Comparison of ENCODE assay signal across 1 cellular context in the genomic region with DNA sequence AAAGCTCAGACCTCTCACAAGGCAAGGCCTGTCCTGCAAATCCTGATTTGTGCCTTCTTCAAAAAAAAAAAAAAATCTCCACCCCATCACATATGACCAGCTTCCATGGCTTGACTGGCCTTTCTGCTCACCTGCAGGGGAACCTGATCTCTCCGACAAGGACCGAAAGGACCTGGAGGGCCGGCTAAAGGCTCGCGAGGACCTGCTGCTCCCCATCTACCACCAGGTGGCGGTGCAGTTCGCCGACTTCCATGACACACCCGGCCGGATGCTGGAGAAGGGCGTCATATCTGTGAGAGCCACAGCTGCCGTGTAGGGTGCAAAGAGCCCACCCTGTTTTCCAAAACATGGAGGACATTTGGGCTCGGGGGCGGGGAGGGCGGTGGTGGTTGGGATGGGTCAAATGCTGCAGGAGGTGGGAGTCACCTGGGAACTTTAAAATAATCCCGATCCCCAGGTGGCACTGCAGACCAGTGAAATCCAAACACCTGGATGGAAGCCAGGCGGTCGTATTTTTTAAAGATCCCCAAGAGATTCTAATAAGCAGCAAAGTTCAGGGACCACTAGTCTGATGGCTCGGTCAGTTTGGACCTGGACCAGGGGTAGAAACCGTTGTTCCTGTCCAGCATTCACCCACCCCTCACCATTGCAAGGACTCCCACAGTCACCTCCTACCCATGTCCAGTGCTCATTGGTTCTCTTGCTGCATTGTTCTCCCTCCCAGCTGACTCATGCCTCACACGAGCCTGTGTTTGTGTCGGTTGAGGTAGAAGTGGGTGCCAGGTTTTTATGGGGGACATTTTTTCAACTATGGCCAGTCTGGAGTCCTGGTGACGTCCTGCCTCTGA.
A peak's percentile ranks its signal among the peaks of the same experiment; 100 is the strongest.
TF ChIP-seq lines count a peak whose summit lies in the region.

No MANE protein-coding gene starts in this region.

TF ChIP-seq in HepG2, 621 proteins besides CTCF, POLR2A, EP300 and RAD21 (continued from another document and continues in another):
- no peak for TF ChIP-seq PATZ1 (CRISPR knock-in tag; IDR thresholded peaks at IDR 0.05)
- TF ChIP-seq, protein P1, sequence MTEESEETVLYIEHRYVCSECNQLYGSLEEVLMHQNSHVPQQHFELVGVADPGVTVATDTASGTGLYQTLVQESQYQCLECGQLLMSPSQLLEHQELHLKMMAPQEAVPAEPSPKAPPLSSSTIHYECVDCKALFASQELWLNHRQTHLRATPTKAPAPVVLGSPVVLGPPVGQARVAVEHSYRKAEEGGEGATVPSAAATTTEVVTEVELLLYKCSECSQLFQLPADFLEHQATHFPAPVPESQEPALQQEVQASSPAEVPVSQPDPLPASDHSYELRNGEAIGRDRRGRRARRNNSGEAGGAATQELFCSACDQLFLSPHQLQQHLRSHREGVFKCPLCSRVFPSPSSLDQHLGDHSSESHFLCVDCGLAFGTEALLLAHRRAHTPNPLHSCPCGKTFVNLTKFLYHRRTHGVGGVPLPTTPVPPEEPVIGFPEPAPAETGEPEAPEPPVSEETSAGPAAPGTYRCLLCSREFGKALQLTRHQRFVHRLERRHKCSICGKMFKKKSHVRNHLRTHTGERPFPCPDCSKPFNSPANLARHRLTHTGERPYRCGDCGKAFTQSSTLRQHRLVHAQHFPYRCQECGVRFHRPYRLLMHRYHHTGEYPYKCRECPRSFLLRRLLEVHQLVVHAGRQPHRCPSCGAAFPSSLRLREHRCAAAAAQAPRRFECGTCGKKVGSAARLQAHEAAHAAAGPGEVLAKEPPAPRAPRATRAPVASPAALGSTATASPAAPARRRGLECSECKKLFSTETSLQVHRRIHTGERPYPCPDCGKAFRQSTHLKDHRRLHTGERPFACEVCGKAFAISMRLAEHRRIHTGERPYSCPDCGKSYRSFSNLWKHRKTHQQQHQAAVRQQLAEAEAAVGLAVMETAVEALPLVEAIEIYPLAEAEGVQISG (CRISPR knock-in tag; IDR thresholded peaks at IDR 0.05): 0 out of 2 replicates have a peak, but pooled peaks have one; percentile 18
- peak; percentile 77 for TF ChIP-seq KDM2A (CRISPR knock-in tag; IDR thresholded peaks at IDR 0.05; ENCODE audit: borderline replicate concordance, low read depth)
- TF ChIP-seq LCORL (IDR thresholded peaks at IDR 0.05): no peak
- TF ChIP-seq LCORL (CRISPR knock-in tag; IDR thresholded peaks at IDR 0.05): 0 out of 2 replicates have a peak, but pooled peaks have one; percentile 33
- TF ChIP-seq, protein P2, sequence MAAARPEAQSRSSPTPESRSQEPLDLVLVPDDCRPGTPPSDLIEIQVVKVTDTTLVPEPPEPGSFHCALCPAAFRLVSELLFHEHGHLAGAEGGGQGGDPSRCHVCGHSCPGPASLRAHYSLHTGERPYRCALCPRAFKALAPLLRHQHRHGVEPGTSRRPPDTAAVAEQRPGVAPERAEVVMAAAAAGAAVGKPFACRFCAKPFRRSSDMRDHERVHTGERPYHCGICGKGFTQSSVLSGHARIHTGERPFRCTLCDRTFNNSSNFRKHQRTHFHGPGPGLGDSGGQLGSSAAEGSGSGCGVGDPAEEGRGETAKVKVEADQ (CRISPR knock-in tag; IDR thresholded peaks at IDR 0.05; ENCODE audit: borderline replicate concordance): peak; percentile 66; the same call in 1 of the 2 replicates
- no peak for TF ChIP-seq ZNF546 (CRISPR knock-in tag; conservative IDR thresholded peaks at IDR 0.05)
- TF ChIP-seq ZNF687 (CRISPR knock-in tag; IDR thresholded peaks at IDR 0.05): peak; percentile 54
- TF ChIP-seq ZMAT5 (CRISPR knock-in tag; IDR thresholded peaks at IDR 0.05; ENCODE audit: borderline replicate concordance, low read depth): no peak
- TF ChIP-seq MED13 (CRISPR knock-in tag; IDR thresholded peaks at IDR 0.05): no peak
- no peak for TF ChIP-seq SPEN (CRISPR knock-in tag; IDR thresholded peaks at IDR 0.05; ENCODE audit: low read depth)
- TF ChIP-seq CREB1 (IDR thresholded peaks at IDR 0.05): 0 out of 2 replicates have a peak, but pooled peaks have one; percentile 26
- TF ChIP-seq CREB1 (CRISPR knock-in tag; IDR thresholded peaks at IDR 0.05): no peak
- TF ChIP-seq, protein P3, sequence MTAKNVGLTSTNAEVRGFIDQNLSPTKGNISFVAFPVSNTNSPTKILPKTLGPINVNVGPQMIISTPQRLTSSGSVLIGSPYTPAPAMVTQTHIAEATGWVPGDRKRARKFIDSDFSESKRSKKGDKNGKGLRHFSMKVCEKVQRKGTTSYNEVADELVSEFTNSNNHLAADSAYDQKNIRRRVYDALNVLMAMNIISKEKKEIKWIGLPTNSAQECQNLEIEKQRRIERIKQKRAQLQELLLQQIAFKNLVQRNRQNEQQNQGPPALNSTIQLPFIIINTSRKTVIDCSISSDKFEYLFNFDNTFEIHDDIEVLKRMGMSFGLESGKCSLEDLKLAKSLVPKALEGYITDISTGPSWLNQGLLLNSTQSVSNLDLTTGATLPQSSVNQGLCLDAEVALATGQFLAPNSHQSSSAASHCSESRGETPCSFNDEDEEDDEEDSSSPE (CRISPR knock-in tag; IDR thresholded peaks at IDR 0.05): no peak
- TF ChIP-seq, protein P4, sequence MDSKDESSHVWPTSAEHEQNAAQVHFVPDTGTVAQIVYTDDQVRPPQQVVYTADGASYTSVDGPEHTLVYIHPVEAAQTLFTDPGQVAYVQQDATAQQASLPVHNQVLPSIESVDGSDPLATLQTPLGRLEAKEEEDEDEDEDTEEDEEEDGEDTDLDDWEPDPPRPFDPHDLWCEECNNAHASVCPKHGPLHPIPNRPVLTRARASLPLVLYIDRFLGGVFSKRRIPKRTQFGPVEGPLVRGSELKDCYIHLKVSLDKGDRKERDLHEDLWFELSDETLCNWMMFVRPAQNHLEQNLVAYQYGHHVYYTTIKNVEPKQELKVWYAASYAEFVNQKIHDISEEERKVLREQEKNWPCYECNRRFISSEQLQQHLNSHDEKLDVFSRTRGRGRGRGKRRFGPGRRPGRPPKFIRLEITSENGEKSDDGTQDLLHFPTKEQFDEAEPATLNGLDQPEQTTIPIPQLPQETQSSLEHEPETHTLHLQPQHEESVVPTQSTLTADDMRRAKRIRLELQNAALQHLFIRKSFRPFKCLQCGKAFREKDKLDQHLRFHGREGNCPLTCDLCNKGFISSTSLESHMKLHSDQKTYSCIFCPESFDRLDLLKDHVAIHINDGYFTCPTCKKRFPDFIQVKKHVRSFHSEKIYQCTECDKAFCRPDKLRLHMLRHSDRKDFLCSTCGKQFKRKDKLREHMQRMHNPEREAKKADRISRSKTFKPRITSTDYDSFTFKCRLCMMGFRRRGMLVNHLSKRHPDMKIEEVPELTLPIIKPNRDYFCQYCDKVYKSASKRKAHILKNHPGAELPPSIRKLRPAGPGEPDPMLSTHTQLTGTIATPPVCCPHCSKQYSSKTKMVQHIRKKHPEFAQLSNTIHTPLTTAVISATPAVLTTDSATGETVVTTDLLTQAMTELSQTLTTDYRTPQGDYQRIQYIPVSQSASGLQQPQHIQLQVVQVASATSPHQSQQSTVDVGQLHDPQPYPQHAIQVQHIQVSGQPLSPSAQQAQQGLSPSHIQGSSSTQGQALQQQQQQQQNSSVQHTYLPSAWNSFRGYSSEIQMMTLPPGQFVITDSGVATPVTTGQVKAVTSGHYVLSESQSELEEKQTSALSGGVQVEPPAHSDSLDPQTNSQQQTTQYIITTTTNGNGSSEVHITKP (CRISPR knock-in tag; IDR thresholded peaks at IDR 0.05; ENCODE audit: low read depth): no peak
- TF ChIP-seq ZMYM4 (CRISPR knock-in tag; IDR thresholded peaks at IDR 0.05): peak; percentile 32; the same call in 1 of the 2 replicates
- TF ChIP-seq, protein P5, sequence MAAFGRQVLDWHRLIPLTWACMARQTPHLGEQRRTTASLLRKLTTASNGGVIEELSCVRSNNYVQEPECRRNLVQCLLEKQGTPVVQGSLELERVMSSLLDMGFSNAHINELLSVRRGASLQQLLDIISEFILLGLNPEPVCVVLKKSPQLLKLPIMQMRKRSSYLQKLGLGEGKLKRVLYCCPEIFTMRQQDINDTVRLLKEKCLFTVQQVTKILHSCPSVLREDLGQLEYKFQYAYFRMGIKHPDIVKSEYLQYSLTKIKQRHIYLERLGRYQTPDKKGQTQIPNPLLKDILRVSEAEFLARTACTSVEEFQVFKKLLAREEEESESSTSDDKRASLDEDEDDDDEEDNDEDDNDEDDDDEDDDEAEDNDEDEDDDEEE (CRISPR knock-in tag; IDR thresholded peaks at IDR 0.05): no peak
- TF ChIP-seq TEAD2 (CRISPR knock-in tag; IDR thresholded peaks at IDR 0.05): no peak
- no peak for TF ChIP-seq ZNF883 (CRISPR knock-in tag; IDR thresholded peaks at IDR 0.05; ENCODE audit: not compliant biosample characterization)
- TF ChIP-seq ZNF670 (CRISPR knock-in tag; IDR thresholded peaks at IDR 0.05; ENCODE audit: borderline replicate concordance): no peak
- TF ChIP-seq ZBTB3 (CRISPR knock-in tag; IDR thresholded peaks at IDR 0.05; ENCODE audit: borderline replicate concordance, low read depth): no peak
- TF ChIP-seq FOXC1 (CRISPR knock-in tag; IDR thresholded peaks at IDR 0.05; ENCODE audit: borderline replicate concordance): peak; percentile 58
- no peak for TF ChIP-seq TFAP4 (IDR thresholded peaks at IDR 0.05; ENCODE audit: borderline replicate concordance, low read depth)
- TF ChIP-seq NONO (IDR thresholded peaks at IDR 0.05): no peak
- TF ChIP-seq NONO (CRISPR knock-in tag; conservative IDR thresholded peaks at IDR 0.05): no peak
- TF ChIP-seq ZNF468 (CRISPR knock-in tag; IDR thresholded peaks at IDR 0.05): no peak
- TF ChIP-seq, protein P6, sequence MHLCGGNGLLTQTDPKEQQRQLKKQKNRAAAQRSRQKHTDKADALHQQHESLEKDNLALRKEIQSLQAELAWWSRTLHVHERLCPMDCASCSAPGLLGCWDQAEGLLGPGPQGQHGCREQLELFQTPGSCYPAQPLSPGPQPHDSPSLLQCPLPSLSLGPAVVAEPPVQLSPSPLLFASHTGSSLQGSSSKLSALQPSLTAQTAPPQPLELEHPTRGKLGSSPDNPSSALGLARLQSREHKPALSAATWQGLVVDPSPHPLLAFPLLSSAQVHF (CRISPR knock-in tag; IDR thresholded peaks at IDR 0.05): no peak
- TF ChIP-seq SP1 (IDR thresholded peaks at IDR 0.05): no peak
- TF ChIP-seq SP1 (CRISPR knock-in tag; IDR thresholded peaks at IDR 0.05): no peak
- TF ChIP-seq SALL1 (CRISPR knock-in tag; IDR thresholded peaks at IDR 0.05): peak; percentile 39; the same call in 1 of the 2 replicates
- no peak for TF ChIP-seq MNT (IDR thresholded peaks at IDR 0.05)
- no peak for TF ChIP-seq ZNF841 (CRISPR knock-in tag; IDR thresholded peaks at IDR 0.05; ENCODE audit: borderline replicate concordance)
- TF ChIP-seq YY1 (IDR thresholded peaks at IDR 0.05; ENCODE audit: insufficient read depth, insufficient replicate concordance, low read depth, low read length): peak; percentile 56
- no peak for TF ChIP-seq ZNF292 (CRISPR knock-in tag; IDR thresholded peaks at IDR 0.05; ENCODE audit: borderline replicate concordance, low read depth)
- peak; percentile 37; the same call in 1 of the 2 replicates for TF ChIP-seq GABPB1 (CRISPR knock-in tag; IDR thresholded peaks at IDR 0.05)
